11 cellular contexts compared by ENCODE assay signal in genomic region chr2:177229448-177230242, GRCh38. TPM values are rescaled to one million over a fixed set of nuclear protein-coding genes. Genes with fewer than 3 reads are reported as not detected.
DNase-seq lines count a peak whose midpoint lies in the region; ATAC-seq, FAIRE-seq and TF ChIP-seq lines count a peak whose summit lies in the region.
"Had no signal": no experiment of that assay in that cellular context is flagged by ENCODE, and none has a peak within 500 bp of the region (broad histone marks: within the 10 kb centered on the region; RNA-seq: fewer than 3 reads in every experiment).

No MANE protein-coding gene starts in this region.

- no peak overlapping the region for H3K4me3 Mint-ChIP-seq in activated CD8-positive, alpha-beta T cell treated with anti-CD3 and anti-CD28 coated beads for 36 hours

- peaks cover 4% of the 10 kb centered on the region for H4K20me1 ChIP-seq in keratinocyte (ENCODE audit: control insufficient read depth, extremely low read depth, insufficient read depth, low read length)

- H3K79me2 ChIP-seq in keratinocyte (ENCODE audit: control insufficient read depth, insufficient read depth, low read length) = peaks cover 24% of the 10 kb centered on the region

- POLR2A ChIA-PET in activated CD8-positive, alpha-beta T cell treated with anti-CD3 and anti-CD28 coated beads for 36 hours (lab: Charles Lee) = interaction anchor here (0.8 to 5.6 kb wide), 5 partner anchors 10 to 35 kb away, joined by 3 to 40 read pairs (median 3); partner anchors contain the start of genes HNRNPA3 and NFE2L2

- TF ChIP-seq CTCF in left ventricle myocardium inferior (IDR thresholded peaks at IDR 0.05; ENCODE audit: borderline replicate concordance) = no peak
- TF ChIP-seq CTCF in activated CD8-positive, alpha-beta T cell treated with anti-CD3 and anti-CD28 coated beads for 36 hours (IDR thresholded peaks at IDR 0.05) = no peak
- TF ChIP-seq CTCF in keratinocyte (optimal IDR thresholded peaks at IDR 0.05 in 1 of 3, IDR thresholded peaks at IDR 0.05 in 1 of 3, conservative IDR thresholded peaks at IDR 0.05 in 1 of 3; ENCODE audit: extremely low read depth in 1 of 3, insufficient read depth in 2 of 3, low read length in 3 of 3) = no peak

- intact Hi-C loops in right cardiac atrium (cut with DNase I) = no loop called here
- intact Hi-C loops in left ventricle myocardium inferior (cut with micrococcal nuclease) = no loop called here
- intact Hi-C loops in activated CD8-positive, alpha-beta T cell treated with anti-CD3 and anti-CD28 coated beads for 36 hours (cut with micrococcal nuclease) = loop anchor here (5.0 kb wide), 1 partner anchor 33 kb away; the partner anchor contains the start of gene NFE2L2

- CTCF ChIA-PET in activated CD8-positive, alpha-beta T cell treated with anti-CD3 and anti-CD28 coated beads for 36 hours (lab: Charles Lee) = interaction anchor here (1.0 to 4.7 kb wide), 10 partner anchors 8 to 106 kb away, joined by 3 to 20 read pairs (median 6); no protein-coding TSS in a partner anchor

- FAIRE-seq in keratinocyte (lab: Jason Lieb, UNC) = peak; percentile 70
- FAIRE-seq: GM18507 had no signal

- no peak overlapping the region for H2AFZ ChIP-seq in keratinocyte (ENCODE audit: control insufficient read depth, low read length)

- ATAC-seq in right cardiac atrium (peak; percentile 12 to 30), GM19463 (IDR thresholded peaks at IDR 0.05; ENCODE audit: unreplicated experiment) (no peak), HG02759 (IDR thresholded peaks at IDR 0.05; ENCODE audit: unreplicated experiment) (no peak)
- peak; percentile 40 for ATAC-seq in activated CD8-positive, alpha-beta T cell treated with anti-CD3 and anti-CD28 coated beads for 36 hours

- no peaks in the 10 kb centered on the region for H3K27me3 Mint-ChIP-seq in activated CD8-positive, alpha-beta T cell treated with anti-CD3 and anti-CD28 coated beads for 36 hours

- no peaks in the 10 kb centered on the region for H3K9me3 Mint-ChIP-seq in activated CD8-positive, alpha-beta T cell treated with anti-CD3 and anti-CD28 coated beads for 36 hours

- H3K9me1 ChIP-seq in keratinocyte (ENCODE audit: control insufficient read depth, extremely low read depth, insufficient read depth, low read length) = no peaks in the 10 kb centered on the region

- H3K27ac ChIP-seq in right cardiac atrium (ENCODE audit: low read length) (peak overlapping the region; percentile 6), left ventricle myocardium inferior (replicated peaks) (no peak overlapping the region), keratinocyte (ENCODE audit: control insufficient read depth, insufficient read depth, low read length) (peak overlapping the region; percentile 56), substantia nigra (ENCODE audit: low read depth, low read length, poor library complexity, severe bottlenecking) (no peak overlapping the region)

- H3K36me3 Mint-ChIP-seq in activated CD8-positive, alpha-beta T cell treated with anti-CD3 and anti-CD28 coated beads for 36 hours (ENCODE audit: low read depth) = peaks cover 52% of the 10 kb centered on the region

- peaks cover 39% of the 10 kb centered on the region for H3K4me1 Mint-ChIP-seq in activated CD8-positive, alpha-beta T cell treated with anti-CD3 and anti-CD28 coated beads for 36 hours (ENCODE audit: low read depth)

- peak overlapping the region; percentile 36 for H3K27ac Mint-ChIP-seq in activated CD8-positive, alpha-beta T cell treated with anti-CD3 and anti-CD28 coated beads for 36 hours

- peak overlapping the region; percentile 58 for H3K4me2 ChIP-seq in keratinocyte (ENCODE audit: control insufficient read depth, extremely low read depth, insufficient read depth, low read depth, low read length)

- H3K4me1 ChIP-seq in right cardiac atrium (ENCODE audit: control insufficient read depth, insufficient read depth, low read length) (peaks cover 1% of the 10 kb centered on the region), left ventricle myocardium inferior (peaks cover 60% of the 10 kb centered on the region), keratinocyte (ENCODE audit: control insufficient read depth, extremely low read depth, insufficient read depth, low read length) (peaks cover 28% of the 10 kb centered on the region)

- 93% methylated on average over 8 of the region's 8 CpGs for WGBS in right cardiac atrium

- H3K36me3 ChIP-seq in left ventricle myocardium inferior (peaks cover 61% of the 10 kb centered on the region), keratinocyte (ENCODE audit: control insufficient read depth in 2 of 2, extremely low read depth in 1 of 2, insufficient read depth in 2 of 2, low read length in 2 of 2) (peaks cover 19 to 27% of the 10 kb centered on the region in 2 experiments)

- H3K27me3 ChIP-seq in right cardiac atrium (ENCODE audit: control insufficient read depth, insufficient read depth) (no peaks in the 10 kb centered on the region), left ventricle myocardium inferior (ENCODE audit: low read depth) (no peaks in the 10 kb centered on the region), keratinocyte (ENCODE audit: control insufficient read depth, extremely low read depth, insufficient read depth, low read length) (no peaks in the 10 kb centered on the region)

- no peak overlapping the region for H3K9ac ChIP-seq in keratinocyte (ENCODE audit: control insufficient read depth, extremely low read depth, insufficient read depth, low read length)

- no peaks in the 10 kb centered on the region for H3K9me3 ChIP-seq in right cardiac atrium (ENCODE audit: control insufficient read depth, low read length)
- no peaks in the 10 kb centered on the region for H3K9me3 ChIP-seq in left ventricle myocardium inferior (replicated peaks)
- H3K9me3 ChIP-seq in keratinocyte (ENCODE audit: control insufficient read depth, low read depth, low read length) = no peaks in the 10 kb centered on the region

- H3K4me3 ChIP-seq in right cardiac atrium (ENCODE audit: low read length) (no peak overlapping the region), left ventricle myocardium inferior (no peak overlapping the region), keratinocyte (ENCODE audit: control insufficient read depth in 2 of 3, extremely low read depth in 1 of 3, insufficient read depth in 2 of 3, low read depth in 1 of 3, low read length in 3 of 3) (no peak overlapping the region)

- dilution Hi-C loops in keratinocyte (cut with MboI; ENCODE audit: extremely low pct_ligation_motif_present, low sequenced_read_pairs) = no loop called here

- DNase-seq in right cardiac atrium = peak in 2 of 3 donors; percentile 28 to 32
- no peak for DNase-seq in left ventricle myocardium inferior
- no peak for DNase-seq in activated CD8-positive, alpha-beta T cell treated with anti-CD3 and anti-CD28 coated beads for 36 hours
- no peak for DNase-seq in keratinocyte (ENCODE audit: low read depth, low spot score)
- DNase-seq in SW480 (ENCODE audit: low spot score) = no peak
- no peak for DNase-seq in substantia nigra (lab: John Stamatoyannopoulos, UW)
- DNase-seq: Kasumi-1, NCI-H510A treated with DMSO at 0.1 percent for 48 hours had no signal

RNA-seq across cellular contexts. Expression of gene HNRNPA3, which starts 17.1 kb away (rescaled TPM):
- 100 to 1,000 TPM in 1 of 4 donors, 10 to 100 TPM in 3; 66.9 to 110 (median 84.2) TPM for total RNA-seq in right cardiac atrium
- 74.1 TPM for polyA plus RNA-seq in right cardiac atrium
- total RNA-seq in left ventricle myocardium inferior = 73.2 TPM
- total RNA-seq in activated CD8-positive, alpha-beta T cell treated with anti-CD3 and anti-CD28 coated beads for 36 hours = 100 to 1,000 TPM; 292 to 308 TPM
- 53.1 to 178 TPM (median 74.6 TPM) in 3 replicates for polyA plus RNA-seq in keratinocyte
- polyA plus RNA-seq in keratinocyte (2011; ENCODE audit: low read depth) = 162 TPM
- polyA plus RNA-seq in keratinocyte (2011; cell fraction: cytosol; rRNA removed) = 90.2 and 96.4 TPM in 2 replicates
- polyA plus RNA-seq in keratinocyte (2011; cell fraction: nucleus; rRNA removed) = 71.8 and 126 TPM in 2 replicates
- polyA plus RNA-seq in keratinocyte (2012; ENCODE audit: low replicate concordance) = 140 and 399 TPM in 2 replicates
- 9.2 to 36.1 TPM (median 10.7 TPM) in 3 replicates for polyA minus RNA-seq in keratinocyte
- 23.8 TPM for polyA minus RNA-seq in keratinocyte (2011; cell fraction: cytosol; rRNA and poly(A)+ RNA removed)
- 17.0 and 32.5 TPM in 2 replicates for polyA minus RNA-seq in keratinocyte (2011; cell fraction: nucleus; rRNA and poly(A)+ RNA removed)

RNA-seq across cellular contexts. Expression of gene NFE2L2, which starts 34.9 kb away (rescaled TPM):
- total RNA-seq in right cardiac atrium = 10 to 100 TPM; 70.0 to 95.7 (median 77.7) TPM
- polyA plus RNA-seq in right cardiac atrium = 55.8 TPM
- total RNA-seq in left ventricle myocardium inferior = 50.7 TPM
- 10 to 100 TPM; 57.3 to 57.6 TPM for total RNA-seq in activated CD8-positive, alpha-beta T cell treated with anti-CD3 and anti-CD28 coated beads for 36 hours
- polyA plus RNA-seq in keratinocyte = 148 to 209 TPM (median 177 TPM) in 3 replicates
- polyA plus RNA-seq in keratinocyte (2011; ENCODE audit: low read depth) = 270 TPM
- polyA plus RNA-seq in keratinocyte (2011; cell fraction: cytosol; rRNA removed) = 125 and 255 TPM in 2 replicates
- polyA plus RNA-seq in keratinocyte (2011; cell fraction: nucleus; rRNA removed) = 188 and 209 TPM in 2 replicates
- polyA plus RNA-seq in keratinocyte (2012; ENCODE audit: low replicate concordance) = 73.8 and 149 TPM in 2 replicates
- polyA minus RNA-seq in keratinocyte = 111 to 217 TPM (median 195 TPM) in 3 replicates
- 156 TPM for polyA minus RNA-seq in keratinocyte (2011; cell fraction: cytosol; rRNA and poly(A)+ RNA removed)
- 72.8 and 148 TPM in 2 replicates for polyA minus RNA-seq in keratinocyte (2011; cell fraction: nucleus; rRNA and poly(A)+ RNA removed)

Comparison
In these comparisons a context has a peak if more than half of its experiments do, and no peak if none do; other contexts are left out.
1. DNase-seq: peak in right cardiac atrium (2 of 3); none in left ventricle myocardium inferior (single experiment), activated CD8-positive, alpha-beta T cell treated with anti-CD3 and anti-CD28 coated beads for 36 hours (single experiment), keratinocyte (single experiment), SW480 (single experiment) and substantia nigra (0 of 49).
2. H3K27ac ChIP-seq: peak in right cardiac atrium (single experiment) and keratinocyte (single experiment); none in left ventricle myocardium inferior (single experiment) and substantia nigra (single experiment).
3. ATAC-seq: peak in right cardiac atrium (2 of 2) and activated CD8-positive, alpha-beta T cell treated with anti-CD3 and anti-CD28 coated beads for 36 hours (single experiment); none in GM19463 (single experiment) and HG02759 (single experiment).